In genomic region chr20:56088381-56088780, GRCh38 we compare ENCODE assay signal across 26 cellular contexts.
DNase-seq lines count a peak whose midpoint lies in the region; ATAC-seq, FAIRE-seq and TF ChIP-seq lines count a peak whose summit lies in the region.
"Had no signal": no experiment of that assay in that cellular context is flagged by ENCODE, and none has a peak within 500 bp of the region (broad histone marks: within the 10 kb centered on the region; RNA-seq: fewer than 3 reads in every experiment).

No MANE protein-coding gene starts in this region.

- H3K9me3 Mint-ChIP-seq in endodermal cell (peaks cover 78% of the 10 kb centered on the region), chondrocyte (ENCODE audit: low read depth) (peaks cover 27% of the 10 kb centered on the region)

- H3K9me3 ChIP-seq in endodermal cell (ENCODE audit: control insufficient read depth, low read length) (peaks cover 86% of the 10 kb centered on the region), left lung (peaks cover 0 to 4% of the 10 kb centered on the region in 2 donors)
- H3K9me3 ChIP-seq: BE2C had no signal

- H3K27ac Mint-ChIP-seq in endodermal cell, result no peak overlapping the region
- no peak overlapping the region for H3K27ac Mint-ChIP-seq in chondrocyte (ENCODE audit: unreplicated experiment)
- H3K27ac Mint-ChIP-seq: CD14-positive monocyte; CD4-positive, alpha-beta memory T cell had no signal

- intact Hi-C loops in left lung (cut with DNase I) (no loop called here), left cardiac atrium (cut with DNase I) (no loop called here)

- no peaks in the 10 kb centered on the region for H3K36me3 Mint-ChIP-seq in endodermal cell (ENCODE audit: low read depth)
- H3K36me3 Mint-ChIP-seq in chondrocyte (ENCODE audit: low read depth), result no peaks in the 10 kb centered on the region
- H3K36me3 Mint-ChIP-seq: CD14-positive monocyte; CD4-positive, alpha-beta memory T cell had no signal

- H3K4me1 Mint-ChIP-seq in endodermal cell (no peaks in the 10 kb centered on the region), chondrocyte (ENCODE audit: low read depth) (no peaks in the 10 kb centered on the region)
- H3K4me1 Mint-ChIP-seq: CD14-positive monocyte; CD4-positive, alpha-beta memory T cell had no signal

- H3K9ac ChIP-seq in endodermal cell (ENCODE audit: extremely low read depth, low read length, poor library complexity, severe bottlenecking), result no peak overlapping the region
- H3K9ac ChIP-seq: BLaER1 treated with 17β-estradiol and CSF1 and Interleukin-3, amounts not matched to agents 10 nM and 100 nM had no signal

- peak; percentile 33 for DNase-seq in RCC 7860 (ENCODE audit: low spot score)
- no peak for DNase-seq in endodermal cell
- DNase-seq in left lung, result no peak
- DNase-seq in renal cortical epithelial cell (ENCODE audit: low read depth), result peak; percentile 4
- DNase-seq in H4 (ENCODE audit: low spot score), result no peak
- no peak for DNase-seq in left lobe of liver (ENCODE audit: low spot score)
- DNase-seq in chondrocyte (ENCODE audit: low spot score), result no peak
- DNase-seq in left cardiac atrium, result no peak
- DNase-seq: 8988T; ACHN; AML-193; BE2C; Calu3; CD4-positive, alpha-beta memory T cell; COR-L47; DMS53; DMS79 treated with DMSO at 0.1 percent for 48 hours; GF-D8; GOT3; H7; HCEC 1CT had no signal

- H3K4me3 ChIP-seq in endodermal cell (ENCODE audit: low read length) (peak overlapping the region; percentile 31), left lung (no peak overlapping the region)
- H3K4me3 ChIP-seq: A549; BLaER1 treated with 17β-estradiol and CSF1 and Interleukin-3, amounts not matched to agents 10 nM and 100 nM had no signal

- H3K4me3 Mint-ChIP-seq in endodermal cell (no peak overlapping the region), chondrocyte (ENCODE audit: unreplicated experiment) (no peak overlapping the region)
- H3K4me3 Mint-ChIP-seq: CD14-positive monocyte; CD4-positive, alpha-beta memory T cell had no signal

- no peak for TF ChIP-seq CTCF in endodermal cell (conservative IDR thresholded peaks at IDR 0.05)
- TF ChIP-seq CTCF in left lung (IDR thresholded peaks at IDR 0.05), result no peak
- TF ChIP-seq CTCF in chondrocyte (IDR thresholded peaks at IDR 0.05), result no peak

- H3K27me3 ChIP-seq in endodermal cell (ENCODE audit: control insufficient read depth, insufficient read depth, low read length, poor library complexity, severe bottlenecking) (no peaks in the 10 kb centered on the region), left lung (no peaks in the 10 kb centered on the region)
- H3K27me3 ChIP-seq: BLaER1 treated with 17β-estradiol and CSF1 and Interleukin-3, amounts not matched to agents 10 nM and 100 nM had no signal

- ATAC-seq in left lung (peak; percentile 86), left lobe of liver (no peak), left cardiac atrium (no peak)
- ATAC-seq: A549 had no signal

- H3K27me3 Mint-ChIP-seq in endodermal cell (ENCODE audit: insufficient read depth), result no peaks in the 10 kb centered on the region
- no peaks in the 10 kb centered on the region for H3K27me3 Mint-ChIP-seq in chondrocyte (ENCODE audit: low read depth)
- H3K27me3 Mint-ChIP-seq: CD4-positive, alpha-beta memory T cell had no signal

- 50 to 51% methylated on average over 1 to 4 of the region's 4 CpGs for WGBS in endodermal cell (ENCODE audit: insufficient coverage in 1 of 2, insufficient read length in 1 of 2), 2 experiments

- H3K4me1 ChIP-seq in endodermal cell (ENCODE audit: control insufficient read depth, insufficient read depth, low read length) (no peaks in the 10 kb centered on the region), left lung (no peaks in the 10 kb centered on the region)
- H3K4me1 ChIP-seq: A549, BE2C had no signal

- no peak overlapping the region for H3K27ac ChIP-seq in endodermal cell (ENCODE audit: low read depth, low read length)
- H3K27ac ChIP-seq in left lung, result no peak overlapping the region
- H3K27ac ChIP-seq: A549; BLaER1 treated with 17β-estradiol and CSF1 and Interleukin-3, amounts not matched to agents 10 nM and 100 nM had no signal

- FAIRE-seq in RCC 7860 (lab: Jason Lieb, UNC), result no peak
- FAIRE-seq: A549, GM12891, GM18507 had no signal

- no peaks in the 10 kb centered on the region for H3K36me3 ChIP-seq in endodermal cell (ENCODE audit: control insufficient read depth, insufficient read depth, low read length)
- H3K36me3 ChIP-seq in left lung, result no peaks in the 10 kb centered on the region
- H3K36me3 ChIP-seq: BE2C; BLaER1 treated with 17β-estradiol and CSF1 and Interleukin-3, amounts not matched to agents 10 nM and 100 nM had no signal

Comparison
In these comparisons a context has a peak if more than half of its experiments do, and no peak if none do; other contexts are left out.
1. DNase-seq: peak in RCC 7860 (single experiment) and renal cortical epithelial cell (single experiment); none in endodermal cell (single experiment), left lung (0 of 2), H4 (single experiment), left lobe of liver (single experiment), chondrocyte (single experiment) and left cardiac atrium (single experiment).